ENCODE assay signal across 12 cellular contexts in genomic region chr17:5035356-5035755, GRCh38. TPM values are rescaled to one million over a fixed set of nuclear protein-coding genes. Genes with fewer than 3 reads are reported as not detected.
DNase-seq lines count a peak whose midpoint lies in the region; ATAC-seq and TF ChIP-seq lines count a peak whose summit lies in the region.
"Had no signal": no experiment of that assay in that cellular context is flagged by ENCODE, and none has a peak within 500 bp of the region (broad histone marks: within the 10 kb centered on the region; RNA-seq: fewer than 3 reads in every experiment).

TSS of gene SLC52A1 (minus strand) at chr17:5035426. CDS start at chr17:5034606, 820 bp downstream.

- peak within 1 kb of the TSS; percentile 15 for H3K56ac ChIP-seq in mesendoderm (ENCODE audit: low read length)

- H3K27ac ChIP-seq in ACC112 (ENCODE audit: low read depth, low read length), result no peak within 1 kb of the TSS
- H3K27ac ChIP-seq in HUES48 (ENCODE audit: low read depth, low read length), result no peak within 1 kb of the TSS
- no peak within 1 kb of the TSS for H3K27ac ChIP-seq in dorsolateral prefrontal cortex
- H3K27ac ChIP-seq in mesendoderm (ENCODE audit: low read depth, low read length), result no peak within 1 kb of the TSS
- H3K27ac ChIP-seq: right lobe of liver had no signal

- intact Hi-C loops in dorsolateral prefrontal cortex (cut with DNase I), result no loop called here

- in situ Hi-C loops in KBM-7 (cut with MboI; ENCODE audit: low pct_unique_long_range_greater_than_20kb, low sequenced_read_pairs), result no loop called here

- no peak within 1 kb of the TSS for H2BK5ac ChIP-seq in mesendoderm (ENCODE audit: low read length)

- no peak for ATAC-seq in HG03520 (IDR thresholded peaks at IDR 0.05; ENCODE audit: unreplicated experiment)
- ATAC-seq in HG02938 (IDR thresholded peaks at IDR 0.05; ENCODE audit: unreplicated experiment), result no peak

- H3K79me2 ChIP-seq in ACC112 (ENCODE audit: control insufficient read depth, insufficient read depth, low read length, unreplicated experiment) (no peaks in the 10 kb centered on the region), mesendoderm (ENCODE audit: control insufficient read depth, insufficient read depth, low read length) (no peaks in the 10 kb centered on the region)

- no peak within 1 kb of the TSS for H2AFZ ChIP-seq in ACC112 (ENCODE audit: low read length, unreplicated experiment)

- no peaks in the 10 kb centered on the region for H3K9me3 ChIP-seq in HUES48 (ENCODE audit: control insufficient read depth, insufficient read depth, low read length)
- H3K9me3 ChIP-seq: right lobe of liver had no signal

- H3K4ac ChIP-seq in mesendoderm (ENCODE audit: low read depth, low read length), result no peak within 1 kb of the TSS

- H2AK5ac ChIP-seq in mesendoderm (ENCODE audit: low read length), result no peak within 1 kb of the TSS

- no peak for TF ChIP-seq CTCF in dorsolateral prefrontal cortex (IDR thresholded peaks at IDR 0.05 in 54 of 56, conservative IDR thresholded peaks at IDR 0.05 in 2 of 56; ENCODE audit: low read depth in 1 of 56, partially characterized antibody in 56 of 56)

- DNase-seq in dorsolateral prefrontal cortex (no peak), mesendoderm (no peak), KBM-7 (no peak), cortex of kidney (lab: John Stamatoyannopoulos, UW) (no peak)
- DNase-seq: kidney glomerular epithelial cell, right lobe of liver had no signal

- H3K27me3 ChIP-seq in ACC112 (ENCODE audit: insufficient read depth, low read length) (no peaks in the 10 kb centered on the region), HUES48 (ENCODE audit: control insufficient read depth, insufficient read depth, low read length) (no peaks in the 10 kb centered on the region), dorsolateral prefrontal cortex (peaks cover 0 to 9% (median 0%) of the 10 kb centered on the region in 45 donors), mesendoderm (ENCODE audit: insufficient read depth, low read length, poor library complexity) (no peaks in the 10 kb centered on the region)
- H3K27me3 ChIP-seq: right lobe of liver had no signal

- no peak within 1 kb of the TSS for H2BK15ac ChIP-seq in mesendoderm (replicated peaks; ENCODE audit: low read depth)

- H3K79me1 ChIP-seq in mesendoderm (ENCODE audit: low read length), result no peaks in the 10 kb centered on the region

- no peak within 1 kb of the TSS for H2BK120ac ChIP-seq in mesendoderm (ENCODE audit: low read depth, low read length)

- H4K5ac ChIP-seq in mesendoderm (ENCODE audit: low read length), result no peak within 1 kb of the TSS

- H3K9ac ChIP-seq in HUES48 (ENCODE audit: low read depth, low read length) (no peak within 1 kb of the TSS), mesendoderm (ENCODE audit: low read length) (no peak within 1 kb of the TSS)

- no peak within 1 kb of the TSS for H3K23ac ChIP-seq in mesendoderm (ENCODE audit: low read length)

- no peaks in the 10 kb centered on the region for H3K4me1 ChIP-seq in ACC112 (ENCODE audit: control insufficient read depth, insufficient read depth, low read length, unreplicated experiment)
- no peaks in the 10 kb centered on the region for H3K4me1 ChIP-seq in HUES48 (ENCODE audit: control insufficient read depth, insufficient read depth, low read length)
- no peaks in the 10 kb centered on the region for H3K4me1 ChIP-seq in mesendoderm (ENCODE audit: control insufficient read depth, low read depth, low read length)

- no CpG with 5 or more reads among the region's 26 CpGs for WGBS in mesendoderm (ENCODE audit: extremely low coverage, insufficient coverage, low lambda C conversion rate)

- H3K4me3 ChIP-seq in ACC112 (ENCODE audit: low read depth, low read length) (peak within 1 kb of the TSS; percentile 71), HUES48 (ENCODE audit: low read depth, low read length) (peak within 1 kb of the TSS; percentile 40), dorsolateral prefrontal cortex (peak within 1 kb of the TSS in 51 of 59 donors; percentile 12 to 59 (median 44)), mesendoderm (ENCODE audit: low read length) (no peak within 1 kb of the TSS)
- H3K4me3 ChIP-seq: right lobe of liver had no signal

- H3K18ac ChIP-seq in mesendoderm (ENCODE audit: low read length), result no peak within 1 kb of the TSS

- H3K4me2 ChIP-seq in mesendoderm (ENCODE audit: low read length), result no peak within 1 kb of the TSS

- H3K36me3 ChIP-seq in ACC112 (ENCODE audit: insufficient read depth, low read length), result no peaks in the 10 kb centered on the region
- no peaks in the 10 kb centered on the region for H3K36me3 ChIP-seq in HUES48 (ENCODE audit: control insufficient read depth, insufficient read depth, low read length)
- no peaks in the 10 kb centered on the region for H3K36me3 ChIP-seq in mesendoderm (ENCODE audit: control insufficient read depth, insufficient read depth, low read length)
- H3K36me3 ChIP-seq: right lobe of liver had no signal

- no peak within 1 kb of the TSS for H4K8ac ChIP-seq in mesendoderm (ENCODE audit: low read depth, low read length)

RNA-seq across cellular contexts. Expression of gene SLC52A1, which starts in this region (rescaled TPM):
- total RNA-seq in dorsolateral prefrontal cortex, result under 1 TPM in 13 of 120 experiments, not detected in 107; 0.14 to 0.44 (median 0.20) TPM
- 0.06 TPM for polyA plus RNA-seq in mesendoderm (2013, experiment 1 of 2)
- polyA plus RNA-seq in mesendoderm (2013, experiment 2 of 2), result 0.07 TPM
- total RNA-seq: cerebellum, SK-MEL-5 had no signal
